In genomic region chr21:35273331-35273730, GRCh38 we compare ENCODE assay signal across 1 cellular context.
TF ChIP-seq lines count a peak whose summit lies in the region.

No MANE protein-coding gene starts in this region.

TF ChIP-seq in GM23338, 12 proteins besides CTCF, POLR2A, EP300 and RAD21 (continued from another document):
- TF ChIP-seq ZNF462 (CRISPR knock-in tag; IDR thresholded peaks at IDR 0.05) (no peak), POLR2AphosphoS5 (IDR thresholded peaks at IDR 0.05; ENCODE audit: low read depth) (no peak), EZH2phosphoT487 (IDR thresholded peaks at IDR 0.05; ENCODE audit: unreplicated experiment) (no peak), NANOG (IDR thresholded peaks at IDR 0.05; ENCODE audit: borderline replicate concordance) (no peak), ZNF114 (CRISPR knock-in tag; IDR thresholded peaks at IDR 0.05) (no peak), ZNF331 (CRISPR knock-in tag; IDR thresholded peaks at IDR 0.05; ENCODE audit: low read depth) (no peak), ETS1 (IDR thresholded peaks at IDR 0.05) (no peak)
TF ChIP-seq in GM23338: peak in this region for 0.
